In the genomic region with DNA sequence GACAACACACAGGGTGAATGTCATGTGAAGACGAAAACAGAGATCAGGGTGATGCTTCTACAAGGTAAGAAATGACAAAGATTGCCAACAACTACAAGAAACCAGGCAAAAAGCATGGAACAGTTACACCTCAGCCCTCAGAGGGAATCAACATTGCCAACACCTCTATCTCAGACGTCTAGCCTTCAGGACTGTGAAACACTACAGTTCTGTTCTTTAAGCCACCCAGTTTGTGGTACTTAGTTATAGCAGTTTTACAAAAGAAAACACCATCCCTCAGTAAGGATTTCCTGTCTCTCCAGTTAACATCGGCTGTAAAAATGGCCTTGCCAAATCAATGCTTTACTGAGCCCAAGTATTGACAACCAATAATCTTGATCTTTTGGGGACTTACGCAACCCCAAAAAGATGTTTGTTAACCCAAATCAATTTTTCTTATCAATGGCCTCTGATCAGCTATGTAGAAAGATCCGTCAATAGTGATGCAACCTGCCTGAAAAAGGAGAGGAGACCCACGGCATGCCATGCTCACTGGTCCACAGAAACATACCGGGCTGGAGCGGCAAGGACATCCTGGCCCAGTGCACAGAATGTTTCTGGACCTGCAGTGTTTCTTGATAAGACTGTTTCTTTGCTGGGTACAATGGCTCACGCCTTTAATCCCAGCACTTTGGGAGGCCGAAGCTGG, we compare ENCODE assay signal across 3 cellular contexts.
TF ChIP-seq lines count a peak whose summit lies in the region.

No MANE protein-coding gene starts in this region.

TF ChIP-seq in IMR-90, 13 proteins besides CTCF, POLR2A, EP300 and RAD21:
- TF ChIP-seq MAZ (IDR thresholded peaks at IDR 0.05; ENCODE audit: borderline replicate concordance, low read depth, low read length) (no peak), CEBPB (IDR thresholded peaks at IDR 0.05; ENCODE audit: low read depth, low read length) (peak; percentile 18; the same call in 1 of the 2 replicates)

TF ChIP-seq in K562, 482 proteins besides CTCF, POLR2A, EP300 and RAD21:
- TF ChIP-seq ZNF274 (IDR thresholded peaks at IDR 0.05; ENCODE audit: borderline replicate concordance, low read depth, low read length) (no peak), ATF3 (IDR thresholded peaks at IDR 0.05) (0 out of 2 replicates have a peak, but pooled peaks have one; percentile 17), ATF3 (CRISPR knock-in tag; conservative IDR thresholded peaks at IDR 0.05) (no peak), SFPQ (IDR thresholded peaks at IDR 0.05; ENCODE audit: low read depth, low read length) (no peak), PRMT5 (CRISPR knock-in tag; IDR thresholded peaks at IDR 0.05) (no peak), ZNF253 (CRISPR knock-in tag; conservative IDR thresholded peaks at IDR 0.05) (no peak), EZH2 (IDR thresholded peaks at IDR 0.05; ENCODE audit: borderline replicate concordance, low read depth, low read length) (no peak), TRIM24 (IDR thresholded peaks at IDR 0.05) (peak; percentile 23 to 33; a peak in 2 of 4 replicates), CEBPG (CRISPR knock-in tag; IDR thresholded peaks at IDR 0.05) (peak; percentile 20; the same call in 1 of the 2 replicates), CEBPG (tag; conservative IDR thresholded peaks at IDR 0.05 in 1 of 2, IDR thresholded peaks at IDR 0.05 in 1 of 2) (peak; percentile 46 to 65), FUS (optimal IDR thresholded peaks at IDR 0.05; ENCODE audit: low read depth, low read length) (no peak), RHOXF2B (CRISPR knock-in tag; conservative IDR thresholded peaks at IDR 0.05) (no peak), C11orf30 (IDR thresholded peaks at IDR 0.05; ENCODE audit: low read depth) (no peak), PCBP1 (IDR thresholded peaks at IDR 0.05; ENCODE audit: low read depth, low read length, poor library complexity, severe bottlenecking) (no peak), SMC3 (conservative IDR thresholded peaks at IDR 0.05; ENCODE audit: insufficient read depth, low read depth, low read length) (no peak), CEBPB (tag; IDR thresholded peaks at IDR 0.05) (peak; percentile 83)

TF ChIP-seq in HepG2, 621 proteins besides CTCF, POLR2A, EP300 and RAD21 (continues in another document):
- TF ChIP-seq, protein P1, sequence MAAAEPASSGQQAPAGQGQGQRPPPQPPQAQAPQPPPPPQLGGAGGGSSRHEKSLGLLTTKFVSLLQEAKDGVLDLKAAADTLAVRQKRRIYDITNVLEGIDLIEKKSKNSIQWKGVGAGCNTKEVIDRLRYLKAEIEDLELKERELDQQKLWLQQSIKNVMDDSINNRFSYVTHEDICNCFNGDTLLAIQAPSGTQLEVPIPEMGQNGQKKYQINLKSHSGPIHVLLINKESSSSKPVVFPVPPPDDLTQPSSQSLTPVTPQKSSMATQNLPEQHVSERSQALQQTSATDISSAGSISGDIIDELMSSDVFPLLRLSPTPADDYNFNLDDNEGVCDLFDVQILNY (CRISPR knock-in tag; conservative IDR thresholded peaks at IDR 0.05) = no peak
- TF ChIP-seq TAF15 (IDR thresholded peaks at IDR 0.05; ENCODE audit: low read depth, low read length, poor library complexity, severe bottlenecking) = no peak
- TF ChIP-seq ZFP37 (CRISPR knock-in tag; IDR thresholded peaks at IDR 0.05; ENCODE audit: borderline replicate concordance) = no peak
- TF ChIP-seq KDM5A (IDR thresholded peaks at IDR 0.05; ENCODE audit: borderline replicate concordance, low read length) = no peak
- no peak for TF ChIP-seq ZNF136 (CRISPR knock-in tag; IDR thresholded peaks at IDR 0.05; ENCODE audit: low read depth)
- TF ChIP-seq ZNF430 (CRISPR knock-in tag; IDR thresholded peaks at IDR 0.05) = 0 out of 2 replicates have a peak, but pooled peaks have one; percentile 50
- TF ChIP-seq ETV6 (CRISPR knock-in tag; conservative IDR thresholded peaks at IDR 0.05) = no peak
- no peak for TF ChIP-seq SSRP1 (CRISPR knock-in tag; IDR thresholded peaks at IDR 0.05)
- TF ChIP-seq ZNF841 (CRISPR knock-in tag; IDR thresholded peaks at IDR 0.05; ENCODE audit: borderline replicate concordance) = no peak
- TF ChIP-seq ZNF484 (CRISPR knock-in tag; IDR thresholded peaks at IDR 0.05; ENCODE audit: borderline replicate concordance, low read depth) = no peak
- no peak for TF ChIP-seq ZNF790 (CRISPR knock-in tag; IDR thresholded peaks at IDR 0.05; ENCODE audit: borderline replicate concordance)
- TF ChIP-seq NR1H2 (CRISPR knock-in tag; IDR thresholded peaks at IDR 0.05; ENCODE audit: borderline replicate concordance, low read depth) = no peak
- TF ChIP-seq, protein P2, sequence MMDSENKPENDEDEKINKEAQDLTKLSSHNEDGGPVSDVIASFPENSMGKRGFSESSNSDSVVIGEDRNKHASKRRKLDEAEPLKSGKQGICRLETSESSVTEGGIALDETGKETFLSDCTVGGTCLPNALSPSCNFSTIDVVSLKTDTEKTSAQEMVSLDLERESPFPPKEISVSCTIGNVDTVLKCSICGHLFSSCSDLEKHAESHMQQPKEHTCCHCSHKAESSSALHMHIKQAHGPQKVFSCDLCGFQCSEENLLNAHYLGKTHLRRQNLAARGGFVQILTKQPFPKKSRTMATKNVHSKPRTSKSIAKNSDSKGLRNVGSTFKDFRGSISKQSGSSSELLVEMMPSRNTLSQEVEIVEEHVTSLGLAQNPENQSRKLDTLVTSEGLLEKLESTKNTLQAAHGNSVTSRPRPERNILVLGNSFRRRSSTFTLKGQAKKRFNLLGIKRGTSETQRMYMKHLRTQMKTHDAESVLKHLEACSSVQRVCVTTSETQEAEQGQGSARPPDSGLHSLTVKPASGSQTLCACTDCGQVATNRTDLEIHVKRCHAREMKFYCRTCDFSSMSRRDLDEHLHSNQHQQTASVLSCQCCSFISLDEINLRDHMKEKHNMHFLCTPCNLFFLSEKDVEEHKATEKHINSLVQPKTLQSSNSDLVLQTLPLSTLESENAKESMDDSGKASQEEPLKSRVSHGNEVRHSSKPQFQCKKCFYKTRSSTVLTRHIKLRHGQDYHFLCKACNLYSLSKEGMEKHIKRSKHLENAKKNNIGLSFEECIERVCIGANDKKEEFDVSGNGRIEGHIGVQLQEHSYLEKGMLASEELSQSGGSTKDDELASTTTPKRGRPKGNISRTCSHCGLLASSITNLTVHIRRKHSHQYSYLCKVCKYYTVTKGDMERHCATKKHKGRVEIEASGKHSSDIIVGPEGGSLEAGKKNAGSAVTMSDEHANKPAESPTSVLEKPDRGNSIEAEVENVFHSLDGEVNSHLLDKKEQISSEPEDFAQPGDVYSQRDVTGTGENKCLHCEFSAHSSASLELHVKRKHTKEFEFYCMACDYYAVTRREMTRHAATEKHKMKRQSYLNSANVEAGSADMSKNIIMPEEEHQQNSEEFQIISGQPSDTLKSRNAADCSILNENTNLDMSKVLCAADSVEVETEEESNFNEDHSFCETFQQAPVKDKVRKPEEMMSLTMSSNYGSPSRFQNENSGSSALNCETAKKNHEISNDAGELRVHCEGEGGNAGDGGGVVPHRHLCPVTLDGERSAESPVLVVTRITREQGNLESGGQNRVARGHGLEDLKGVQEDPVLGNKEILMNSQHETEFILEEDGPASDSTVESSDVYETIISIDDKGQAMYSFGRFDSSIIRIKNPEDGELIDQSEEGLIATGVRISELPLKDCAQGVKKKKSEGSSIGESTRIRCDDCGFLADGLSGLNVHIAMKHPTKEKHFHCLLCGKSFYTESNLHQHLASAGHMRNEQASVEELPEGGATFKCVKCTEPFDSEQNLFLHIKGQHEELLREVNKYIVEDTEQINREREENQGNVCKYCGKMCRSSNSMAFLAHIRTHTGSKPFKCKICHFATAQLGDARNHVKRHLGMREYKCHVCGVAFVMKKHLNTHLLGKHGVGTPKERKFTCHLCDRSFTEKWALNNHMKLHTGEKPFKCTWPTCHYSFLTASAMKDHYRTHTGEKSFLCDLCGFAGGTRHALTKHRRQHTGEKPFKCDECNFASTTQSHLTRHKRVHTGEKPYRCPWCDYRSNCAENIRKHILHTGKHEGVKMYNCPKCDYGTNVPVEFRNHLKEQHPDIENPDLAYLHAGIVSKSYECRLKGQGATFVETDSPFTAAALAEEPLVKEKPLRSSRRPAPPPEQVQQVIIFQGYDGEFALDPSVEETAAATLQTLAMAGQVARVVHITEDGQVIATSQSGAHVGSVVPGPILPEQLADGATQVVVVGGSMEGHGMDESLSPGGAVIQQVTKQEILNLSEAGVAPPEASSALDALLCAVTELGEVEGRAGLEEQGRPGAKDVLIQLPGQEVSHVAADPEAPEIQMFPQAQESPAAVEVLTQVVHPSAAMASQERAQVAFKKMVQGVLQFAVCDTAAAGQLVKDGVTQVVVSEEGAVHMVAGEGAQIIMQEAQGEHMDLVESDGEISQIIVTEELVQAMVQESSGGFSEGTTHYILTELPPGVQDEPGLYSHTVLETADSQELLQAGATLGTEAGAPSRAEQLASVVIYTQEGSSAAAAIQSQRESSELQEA (CRISPR knock-in tag; IDR thresholded peaks at IDR 0.05; ENCODE audit: not compliant biosample characterization) = no peak
- TF ChIP-seq ZSCAN29 (CRISPR knock-in tag; conservative IDR thresholded peaks at IDR 0.05) = 0 out of 2 replicates have a peak, but pooled peaks have one; percentile 30
- TF ChIP-seq FLYWCH1 (CRISPR knock-in tag; IDR thresholded peaks at IDR 0.05) = no peak
- peak; percentile 29; the same call in 1 of the 2 replicates for TF ChIP-seq ZBTB33 (CRISPR knock-in tag; IDR thresholded peaks at IDR 0.05)
- no peak for TF ChIP-seq ZNF567 (CRISPR knock-in tag; IDR thresholded peaks at IDR 0.05; ENCODE audit: borderline replicate concordance)
- no peak for TF ChIP-seq ZFP82 (CRISPR knock-in tag; IDR thresholded peaks at IDR 0.05; ENCODE audit: borderline replicate concordance)
- no peak for TF ChIP-seq KDM6A (CRISPR knock-in tag; IDR thresholded peaks at IDR 0.05; ENCODE audit: low read depth)
- TF ChIP-seq ZNF224 (CRISPR knock-in tag; IDR thresholded peaks at IDR 0.05) = no peak
- no peak for TF ChIP-seq DR1 (CRISPR knock-in tag; IDR thresholded peaks at IDR 0.05)
- no peak for TF ChIP-seq PLSCR1 (CRISPR knock-in tag; IDR thresholded peaks at IDR 0.05; ENCODE audit: borderline replicate concordance)
- TF ChIP-seq, protein P3, sequence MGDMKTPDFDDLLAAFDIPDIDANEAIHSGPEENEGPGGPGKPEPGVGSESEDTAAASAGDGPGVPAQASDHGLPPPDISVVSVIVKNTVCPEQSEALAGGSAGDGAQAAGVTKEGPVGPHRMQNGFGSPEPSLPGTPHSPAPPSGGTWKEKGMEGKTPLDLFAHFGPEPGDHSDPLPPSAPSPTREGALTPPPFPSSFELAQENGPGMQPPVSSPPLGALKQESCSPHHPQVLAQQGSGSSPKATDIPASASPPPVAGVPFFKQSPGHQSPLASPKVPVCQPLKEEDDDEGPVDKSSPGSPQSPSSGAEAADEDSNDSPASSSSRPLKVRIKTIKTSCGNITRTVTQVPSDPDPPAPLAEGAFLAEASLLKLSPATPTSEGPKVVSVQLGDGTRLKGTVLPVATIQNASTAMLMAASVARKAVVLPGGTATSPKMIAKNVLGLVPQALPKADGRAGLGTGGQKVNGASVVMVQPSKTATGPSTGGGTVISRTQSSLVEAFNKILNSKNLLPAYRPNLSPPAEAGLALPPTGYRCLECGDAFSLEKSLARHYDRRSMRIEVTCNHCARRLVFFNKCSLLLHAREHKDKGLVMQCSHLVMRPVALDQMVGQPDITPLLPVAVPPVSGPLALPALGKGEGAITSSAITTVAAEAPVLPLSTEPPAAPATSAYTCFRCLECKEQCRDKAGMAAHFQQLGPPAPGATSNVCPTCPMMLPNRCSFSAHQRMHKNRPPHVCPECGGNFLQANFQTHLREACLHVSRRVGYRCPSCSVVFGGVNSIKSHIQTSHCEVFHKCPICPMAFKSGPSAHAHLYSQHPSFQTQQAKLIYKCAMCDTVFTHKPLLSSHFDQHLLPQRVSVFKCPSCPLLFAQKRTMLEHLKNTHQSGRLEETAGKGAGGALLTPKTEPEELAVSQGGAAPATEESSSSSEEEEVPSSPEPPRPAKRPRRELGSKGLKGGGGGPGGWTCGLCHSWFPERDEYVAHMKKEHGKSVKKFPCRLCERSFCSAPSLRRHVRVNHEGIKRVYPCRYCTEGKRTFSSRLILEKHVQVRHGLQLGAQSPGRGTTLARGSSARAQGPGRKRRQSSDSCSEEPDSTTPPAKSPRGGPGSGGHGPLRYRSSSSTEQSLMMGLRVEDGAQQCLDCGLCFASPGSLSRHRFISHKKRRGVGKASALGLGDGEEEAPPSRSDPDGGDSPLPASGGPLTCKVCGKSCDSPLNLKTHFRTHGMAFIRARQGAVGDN (CRISPR knock-in tag; IDR thresholded peaks at IDR 0.05) = peak; percentile 20; the same call in 1 of the 2 replicates
- no peak for TF ChIP-seq SMYD3 (CRISPR knock-in tag; IDR thresholded peaks at IDR 0.05)
- no peak for TF ChIP-seq CAMTA2 (CRISPR knock-in tag; IDR thresholded peaks at IDR 0.05; ENCODE audit: borderline replicate concordance)
- TF ChIP-seq ZNF33A (CRISPR knock-in tag; IDR thresholded peaks at IDR 0.05; ENCODE audit: borderline replicate concordance) = no peak
- TF ChIP-seq MED13 (CRISPR knock-in tag; IDR thresholded peaks at IDR 0.05) = peak; percentile 78; the same call in 1 of the 2 replicates
- TF ChIP-seq TSC22D2 (CRISPR knock-in tag; IDR thresholded peaks at IDR 0.05; ENCODE audit: borderline replicate concordance) = no peak
- TF ChIP-seq ZSCAN31 (CRISPR knock-in tag; IDR thresholded peaks at IDR 0.05; ENCODE audit: low read depth) = no peak
- no peak for TF ChIP-seq ZBTB42 (CRISPR knock-in tag; IDR thresholded peaks at IDR 0.05)
- no peak for TF ChIP-seq ZNF44 (CRISPR knock-in tag; IDR thresholded peaks at IDR 0.05)
- no peak for TF ChIP-seq TARDBP (CRISPR knock-in tag; IDR thresholded peaks at IDR 0.05)
- TF ChIP-seq REL (CRISPR knock-in tag; conservative IDR thresholded peaks at IDR 0.05) = no peak
- TF ChIP-seq EZH2 (conservative IDR thresholded peaks at IDR 0.05; ENCODE audit: low read depth, low read length) = no peak
- TF ChIP-seq ZNF552 (CRISPR knock-in tag; IDR thresholded peaks at IDR 0.05; ENCODE audit: borderline replicate concordance) = no peak
- peak; percentile 85 for TF ChIP-seq MTA1 (CRISPR knock-in tag; IDR thresholded peaks at IDR 0.05; ENCODE audit: borderline replicate concordance)
- TF ChIP-seq FOXA3 (CRISPR knock-in tag; IDR thresholded peaks at IDR 0.05) = peak; percentile 76; the same call in 1 of the 2 replicates
- no peak for TF ChIP-seq SP5 (CRISPR knock-in tag; IDR thresholded peaks at IDR 0.05; ENCODE audit: borderline replicate concordance, low read depth)
- TF ChIP-seq ARNTL (CRISPR knock-in tag; IDR thresholded peaks at IDR 0.05) = no peak
- TF ChIP-seq PHF8 (CRISPR knock-in tag; IDR thresholded peaks at IDR 0.05) = no peak
- TF ChIP-seq NFE2L1 (CRISPR knock-in tag; IDR thresholded peaks at IDR 0.05; ENCODE audit: borderline replicate concordance) = no peak
